In genomic region chr3:126749931-126750759, GRCh38 we compare ENCODE assay signal across 17 cellular contexts.
"Had no signal": no experiment of that assay in that cellular context is flagged by ENCODE, and none has a peak within 500 bp of the region (broad histone marks: within the 10 kb centered on the region; RNA-seq: fewer than 3 reads in every experiment).

No MANE protein-coding gene starts in this region.

- H3K4me3 Mint-ChIP-seq: activated T-helper 17 cell treated with anti-CD3 and anti-CD28 coated beads, Interleukin-2, amount 50 U/mL, for 72 hours; dendritic cell treated with granulocyte-macrophage colony-stimulating factor and Interleukin-4, amounts not matched to agents 40 ng/mL and 50 ng/mL, for 4 days; effector memory CD8-positive, alpha-beta T cell; nephron; stimulated activated naive CD8-positive, alpha-beta T cell treated with anti-CD3 and anti-CD28 coated beads, Interleukin-15, amount 100 ng/mL, for 72 hours had no signal

- H3K36me3 ChIP-seq: brain microvascular endothelial cell, heart left ventricle, upper lobe of left lung had no signal

- ATAC-seq: activated T-helper 17 cell treated with anti-CD3 and anti-CD28 coated beads, Interleukin-2, amount 50 U/mL, for 72 hours; effector memory CD8-positive, alpha-beta T cell; heart left ventricle; left colon; mucosa of descending colon; sciatic nerve; SK-N-SH treated with all-trans-retinoic acid at 6 μM for 48 hours; stimulated activated naive CD8-positive, alpha-beta T cell treated with anti-CD3 and anti-CD28 coated beads, Interleukin-15, amount 100 ng/mL, for 72 hours had no signal

- H3K9me3 Mint-ChIP-seq: activated T-helper 17 cell treated with anti-CD3 and anti-CD28 coated beads, Interleukin-2, amount 50 U/mL, for 72 hours; dendritic cell treated with granulocyte-macrophage colony-stimulating factor and Interleukin-4, amounts not matched to agents 40 ng/mL and 50 ng/mL, for 4 days; effector memory CD8-positive, alpha-beta T cell; nephron; stimulated activated naive CD8-positive, alpha-beta T cell treated with anti-CD3 and anti-CD28 coated beads, Interleukin-15, amount 100 ng/mL, for 72 hours had no signal

- H3K27me3 ChIP-seq: brain microvascular endothelial cell, heart left ventricle, upper lobe of left lung had no signal

- H3K9me3 ChIP-seq: heart left ventricle, mucosa of descending colon, upper lobe of left lung had no signal

- H3K27me3 Mint-ChIP-seq: activated T-helper 17 cell treated with anti-CD3 and anti-CD28 coated beads, Interleukin-2, amount 50 U/mL, for 72 hours; dendritic cell treated with granulocyte-macrophage colony-stimulating factor and Interleukin-4, amounts not matched to agents 40 ng/mL and 50 ng/mL, for 4 days; effector memory CD8-positive, alpha-beta T cell; stimulated activated naive CD8-positive, alpha-beta T cell treated with anti-CD3 and anti-CD28 coated beads, Interleukin-15, amount 100 ng/mL, for 72 hours had no signal

- H3K27ac Mint-ChIP-seq: dendritic cell treated with granulocyte-macrophage colony-stimulating factor and Interleukin-4, amounts not matched to agents 40 ng/mL and 50 ng/mL, for 4 days; stimulated activated naive CD8-positive, alpha-beta T cell treated with anti-CD3 and anti-CD28 coated beads, Interleukin-15, amount 100 ng/mL, for 72 hours had no signal

- H3K4me3 ChIP-seq: heart left ventricle, mucosa of descending colon, upper lobe of left lung had no signal

- DNase-seq: activated CD4-positive, alpha-beta T cell treated with anti-CD3 and anti-CD28 coated beads for 4 hours; activated naive CD4-positive, alpha-beta T cell treated with Interleukin-2 at 50 U/mL for 16 hours; anterior cingulate cortex; brain microvascular endothelial cell; effector memory CD8-positive, alpha-beta T cell; heart left ventricle; left colon; mucosa of descending colon; stimulated activated naive CD8-positive, alpha-beta T cell treated with anti-CD3 and anti-CD28 coated beads, Interleukin-15, amount 100 ng/mL, for 72 hours; upper lobe of left lung had no signal

- H3K27ac ChIP-seq: brain microvascular endothelial cell, epithelial cell of prostate, upper lobe of left lung, VCaP had no signal
